ENCODE assay signal across 12 cellular contexts in the genomic region with DNA sequence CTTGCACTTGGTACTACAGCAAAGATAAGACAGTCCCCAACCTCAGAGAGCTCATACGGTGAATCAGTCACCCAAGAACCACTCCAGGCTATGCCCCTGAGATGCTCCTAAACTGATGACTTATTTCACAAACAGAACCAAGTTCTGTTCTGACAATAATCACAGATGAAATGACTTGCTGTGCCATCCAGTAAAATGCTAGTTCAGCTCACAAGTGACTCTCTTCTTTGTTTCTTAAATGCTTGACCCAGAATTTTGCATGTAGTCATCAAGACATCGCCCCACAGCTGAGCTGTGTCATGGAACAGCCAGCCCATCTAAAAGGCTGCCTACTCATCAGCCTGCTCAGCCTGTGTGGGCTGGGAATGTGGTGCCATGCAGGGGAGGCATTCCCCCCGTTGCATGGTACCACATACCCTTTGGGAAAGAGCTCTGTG. TPM values are rescaled to one million over a fixed set of nuclear protein-coding genes. Genes with fewer than 3 reads are reported as not detected.
DNase-seq lines count a peak whose midpoint lies in the region; ATAC-seq, FAIRE-seq and TF ChIP-seq lines count a peak whose summit lies in the region.
"Had no signal": no experiment of that assay in that cellular context is flagged by ENCODE, and none has a peak within 500 bp of the region (broad histone marks: within the 10 kb centered on the region; RNA-seq: fewer than 3 reads in every experiment).

No MANE protein-coding gene starts in this region.

- no peak overlapping the region for H2AK5ac ChIP-seq in IMR-90 (ENCODE audit: low read depth, low read length)

- no peak overlapping the region for H2BK5ac ChIP-seq in IMR-90 (ENCODE audit: low read depth, low read length, poor library complexity, severe bottlenecking)

- no peaks in the 10 kb centered on the region for H3K79me1 ChIP-seq in IMR-90 (ENCODE audit: low read depth in 1 of 2, low read length in 2 of 2)

- H3K4ac ChIP-seq in IMR-90 (ENCODE audit: low read depth, low read length): no peak overlapping the region

- no peak overlapping the region for H2BK20ac ChIP-seq in IMR-90 (ENCODE audit: low read depth, low read length)

- H3K56ac ChIP-seq in IMR-90 (ENCODE audit: extremely low read depth, insufficient read depth, low read length): no peak overlapping the region

- TF ChIP-seq POLR2A in IMR-90 (IDR thresholded peaks at IDR 0.05; ENCODE audit: low read depth, low read length): no peak

- H4K8ac ChIP-seq in IMR-90 (ENCODE audit: low read depth in 2 of 2, low read length in 2 of 2): no peak overlapping the region

- H3K4me1 Mint-ChIP-seq in CD14-positive monocyte: peaks cover 3% of the 10 kb centered on the region

- no peak overlapping the region for H4K5ac ChIP-seq in IMR-90 (ENCODE audit: low read depth, low read length)

- no peak for FAIRE-seq in HTR-8/SVneo (lab: Jason Lieb, UNC)
- FAIRE-seq: H54 had no signal

- no peaks in the 10 kb centered on the region for H3K9me3 ChIP-seq in IMR-90 (ENCODE audit: control insufficient read depth, insufficient read depth, low read length)

- no peak overlapping the region for H2BK15ac ChIP-seq in IMR-90 (ENCODE audit: low read depth, low read length)

- no peak overlapping the region for H3K27ac ChIP-seq in IMR-90 (ENCODE audit: insufficient read depth, low read length)

- dilution Hi-C loops in IMR-90 (cut with HindIII; ENCODE audit: low sequenced_read_pairs, unreplicated experiment): no loop called here

- H3K4me3 Mint-ChIP-seq in CD14-positive monocyte: no peak overlapping the region

- peaks cover 1 to 4% (median 3%) of the 10 kb centered on the region in 3 donors for H3K27me3 Mint-ChIP-seq in CD14-positive monocyte (ENCODE audit: low read depth in 3 of 3)

- no TSS peak for BruUV-seq in IMR-90 (replicated peaks; lab: Mats Ljungman, UMichigan)

- H3K36me3 Mint-ChIP-seq in CD14-positive monocyte: no peaks in the 10 kb centered on the region

- no peak overlapping the region for H2AK9ac ChIP-seq in IMR-90 (replicated peaks; ENCODE audit: low read depth, low read length, poor library complexity)

- no peak for TF ChIP-seq RAD21 in IMR-90 (IDR thresholded peaks at IDR 0.05; ENCODE audit: low read length)

- H3K9ac ChIP-seq in IMR-90 (ENCODE audit: low read depth, low read length): no peak overlapping the region

- H4K91ac ChIP-seq in IMR-90 (ENCODE audit: insufficient read depth, low read depth, low read length): no peak overlapping the region

- H3K9me3 Mint-ChIP-seq in CD14-positive monocyte: no peaks in the 10 kb centered on the region

- no peaks in the 10 kb centered on the region; the same call in 1 of the 2 replicates for H3K4me1 ChIP-seq in IMR-90 (ENCODE audit: control insufficient read depth, insufficient read depth, low read length)

- in situ Hi-C loops in IMR-90 (cut with MboI; ENCODE audit: low sequenced_read_pairs): no loop called here

- ATAC-seq in GM18907 (IDR thresholded peaks at IDR 0.05; ENCODE audit: unreplicated experiment) (peak; percentile 71), GM21786 (IDR thresholded peaks at IDR 0.05; ENCODE audit: unreplicated experiment) (peak; percentile 44), IMR-90 (ENCODE audit: low read depth) (peak; percentile 54; the same call in 1 of the 2 replicates)

- CTCF ChIA-PET in IMR-90 (lab: Yijun Ruan, JAX): no interaction called here

- no peaks in the 10 kb centered on the region for H3K27me3 ChIP-seq in IMR-90 (ENCODE audit: control insufficient read depth, insufficient read depth, low read length)

- H3K23ac ChIP-seq in IMR-90 (ENCODE audit: low read depth, low read length): no peak overlapping the region

- no peak overlapping the region for H3K4me2 ChIP-seq in IMR-90 (ENCODE audit: low read depth, low read length)

- no peaks in the 10 kb centered on the region for H4K20me1 ChIP-seq in IMR-90 (ENCODE audit: insufficient read depth, low read length)

- no peak overlapping the region for H3K18ac ChIP-seq in IMR-90 (ENCODE audit: low read depth, low read length)

- TF ChIP-seq CTCF in IMR-90 (conservative IDR thresholded peaks at IDR 0.05; ENCODE audit: low read depth, low read length) (no peak), CD14-positive monocyte (IDR thresholded peaks at IDR 0.05) (no peak)

- DNase-seq in IMR-90 (peak; percentile 25), putamen (ENCODE audit: low spot score) (peak; percentile 10), HTR-8/SVneo (ENCODE audit: insufficient read length, low spot score) (no peak), CD14-positive monocyte (ENCODE audit: low spot score) (no peak), cerebellum (ENCODE audit: low spot score) (no peak), RPMI8226 (no peak)
- DNase-seq: DMS79, foreskin melanocyte, NCI-H1092 had no signal

- no peak overlapping the region for H3K27ac Mint-ChIP-seq in CD14-positive monocyte

- H2AFZ ChIP-seq in IMR-90 (replicated peaks; ENCODE audit: low read length, poor library complexity): no peak overlapping the region

- no peaks in the 10 kb centered on the region for H3K9me1 ChIP-seq in IMR-90 (ENCODE audit: insufficient read depth, low read length)

- WGBS in IMR-90 (ENCODE audit: extremely low coverage in 2 of 2, insufficient read length in 1 of 2), 2 experiments: 80% methylated on average over 1 of the region's 3 CpGs; no CpG with 5 or more reads in 1 of the 2 experiments

- intact Hi-C loops in IMR-90 (cut with micrococcal nuclease): no loop called here
- intact Hi-C loops in CD14-positive monocyte (cut with micrococcal nuclease): no loop called here

- no peak overlapping the region for H3K14ac ChIP-seq in IMR-90 (replicated peaks; ENCODE audit: low read depth, low read length)

- no peaks in the 10 kb centered on the region for H3K36me3 ChIP-seq in IMR-90 (ENCODE audit: control insufficient read depth, insufficient read depth, low read length)

- POLR2A ChIA-PET in IMR-90 (lab: Charles Lee; ENCODE audit: unreplicated experiment): no interaction called here

- no peak overlapping the region for H3K4me3 ChIP-seq in IMR-90 (ENCODE audit: insufficient read depth, low read depth, low read length)

- H2BK120ac ChIP-seq in IMR-90 (ENCODE audit: low read depth, low read length): no peak overlapping the region

TF ChIP-seq in IMR-90, 13 proteins besides CTCF, POLR2A, EP300 and RAD21:
- TF ChIP-seq ELK1 (IDR thresholded peaks at IDR 0.05; ENCODE audit: borderline replicate concordance, low read depth, low read length) (no peak), SMC3 (IDR thresholded peaks at IDR 0.05; ENCODE audit: low read depth, low read length) (no peak), FOS (IDR thresholded peaks at IDR 0.05; ENCODE audit: low read depth, low read length) (no peak), RFX5 (IDR thresholded peaks at IDR 0.05; ENCODE audit: low read depth, low read length) (no peak), CEBPB (IDR thresholded peaks at IDR 0.05; ENCODE audit: low read depth, low read length) (no peak), MAZ (IDR thresholded peaks at IDR 0.05; ENCODE audit: borderline replicate concordance, low read depth, low read length) (no peak), MXI1 (IDR thresholded peaks at IDR 0.05; ENCODE audit: borderline replicate concordance, low read depth, low read length) (no peak), MAFK (IDR thresholded peaks at IDR 0.05; ENCODE audit: low read depth, low read length) (no peak)

RNA-seq across cellular contexts. Expression of gene SLC19A2, which starts 6.1 kb away (rescaled TPM):
- total RNA-seq in IMR-90 (2012; rRNA removed): 5.2 and 6.9 TPM in 2 replicates
- 3.2 and 3.6 TPM in 2 replicates for polyA plus RNA-seq in IMR-90 (2012; rRNA removed)
- polyA plus RNA-seq in IMR-90 (2012; cell fraction: cytosol; rRNA removed): 1.8 TPM in 2 replicates
- 3.1 and 11.2 TPM in 2 replicates for polyA plus RNA-seq in IMR-90 (2012; cell fraction: nucleus; rRNA removed; ENCODE audit: low replicate concordance)
- under 1 TPM; 0.52 to 0.81 TPM for polyA plus RNA-seq in CD14-positive monocyte
- 16.8 TPM for total RNA-seq in cerebellum

Comparison
In these comparisons a context has a peak if more than half of its experiments do, and no peak if none do; other contexts are left out.
1. DNase-seq: peak in IMR-90 (single experiment) and putamen (single experiment); none in HTR-8/SVneo (single experiment), CD14-positive monocyte (single experiment), cerebellum (single experiment) and RPMI8226 (single experiment).
2. Peak in every context shown above with its lines, with median percentiles within 50 percentile points of each other: ATAC-seq.